In the genomic region with DNA sequence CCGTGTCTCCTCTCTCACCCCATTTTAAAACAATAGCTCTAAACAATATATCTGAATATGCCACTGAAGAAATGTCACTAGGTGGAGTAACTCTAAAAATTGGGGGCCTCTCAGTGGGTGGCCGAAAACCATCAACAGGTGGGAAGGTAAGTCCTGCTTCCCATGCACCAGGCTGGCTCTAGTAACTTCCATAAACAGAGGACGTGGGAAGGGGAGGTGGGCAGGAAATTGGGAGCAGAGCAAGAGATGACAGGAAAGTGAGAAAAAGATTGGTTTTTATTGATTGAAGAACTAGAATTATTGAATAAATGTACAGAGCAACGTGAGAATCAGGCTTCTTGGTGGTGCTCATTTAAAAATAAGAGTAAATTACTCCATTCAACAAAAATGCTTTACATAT, we compare ENCODE assay signal across 22 cellular contexts.
"Had no signal": no experiment of that assay in that cellular context is flagged by ENCODE, and none has a peak within 500 bp of the region (broad histone marks: within the 10 kb centered on the region; RNA-seq: fewer than 3 reads in every experiment).

No MANE protein-coding gene starts in this region.

- FAIRE-seq: colon, endothelial cell of umbilical vein, frontal cortex had no signal

- H3K9me3 ChIP-seq: esophagus muscularis mucosa, gastroesophageal sphincter, heart left ventricle, left lung, lower lobe of right lung, mucosa of descending colon had no signal

- H3K4me1 ChIP-seq: foreskin keratinocyte, left lung had no signal

- ATAC-seq: foreskin keratinocyte, gastroesophageal sphincter, heart left ventricle, left cardiac atrium, left lung, left ventricle myocardium superior, lower lobe of right lung, mucosa of descending colon had no signal

- H3K36me3 ChIP-seq: esophagus muscularis mucosa, gastroesophageal sphincter, heart left ventricle, left lung, lower lobe of right lung had no signal

- H3K27ac ChIP-seq: coronary artery, dorsolateral prefrontal cortex, esophagus muscularis mucosa, foreskin keratinocyte, gastroesophageal sphincter, heart left ventricle, hepatocyte, left lung, lower lobe of right lung had no signal

- H3K4me3 ChIP-seq: coronary artery, dorsolateral prefrontal cortex, esophagus muscularis mucosa, gastroesophageal sphincter, heart left ventricle, hepatocyte, left lung, lower lobe of right lung, mucosa of descending colon had no signal

- DNase-seq: dermis blood vessel endothelial cell; dorsolateral prefrontal cortex; effector CD4-positive, alpha-beta T cell; effector memory CD4-positive, alpha-beta T cell; foreskin keratinocyte; heart left ventricle; immature natural killer cell; islet precursor cell; left cardiac atrium; left lung; left ventricle myocardium superior; lower lobe of right lung; mesenchymal stem cell; mucosa of descending colon; naive B cell had no signal
